Comparison of ENCODE assay signal across 26 cellular contexts in genomic region chr2:119710281-119710680, GRCh38. TPM values are rescaled to one million over a fixed set of nuclear protein-coding genes. Genes with fewer than 3 reads are reported as not detected.
A peak's percentile ranks its signal among the peaks of the same experiment; 100 is the strongest.
DNase-seq lines count a peak whose midpoint lies in the region; ATAC-seq and TF ChIP-seq lines count a peak whose summit lies in the region.
"Had no signal": no experiment of that assay in that cellular context is flagged by ENCODE, and none has a peak within 500 bp of the region (broad histone marks: within the 10 kb centered on the region; RNA-seq: fewer than 3 reads in every experiment).

No MANE protein-coding gene starts in this region.

- H3K36me3 ChIP-seq in A673 (ENCODE audit: insufficient read depth, low read length, poor library complexity, severe bottlenecking): no peaks in the 10 kb centered on the region
- H3K36me3 ChIP-seq: BE2C, HAP-1 had no signal

- ATAC-seq in naive thymus-derived CD8-positive, alpha-beta T cell: no peak
- ATAC-seq: T-cell had no signal

- H3K9me3 Mint-ChIP-seq in naive thymus-derived CD8-positive, alpha-beta T cell: peaks cover 0 to 4% (median 0%) of the 10 kb centered on the region in 9 donors
- H3K9me3 Mint-ChIP-seq: CD4-positive, alpha-beta T cell; T-cell had no signal

- no TSS peak for BruUV-seq in A673 (replicated peaks; lab: Mats Ljungman, UMichigan)

- H3K4me3 Mint-ChIP-seq in naive thymus-derived CD8-positive, alpha-beta T cell: no peak overlapping the region
- H3K4me3 Mint-ChIP-seq: CD4-positive, alpha-beta T cell; T-cell had no signal

- H3K27ac Mint-ChIP-seq in naive thymus-derived CD8-positive, alpha-beta T cell: no peak overlapping the region
- H3K27ac Mint-ChIP-seq: CD4-positive, alpha-beta T cell; T-cell had no signal

- POLR2A ChIA-PET in A673 (lab: Charles Lee; ENCODE audit: low non-redundant PET): no interaction called here
- POLR2A ChIA-PET in naive thymus-derived CD8-positive, alpha-beta T cell (lab: Charles Lee): interaction anchor here (0.7 kb wide), 1 partner anchor 437 kb away, joined by 4 read pairs; no protein-coding TSS in a partner anchor

- no peaks in the 10 kb centered on the region for H3K9me3 ChIP-seq in A673 (ENCODE audit: low read depth, low read length, poor library complexity, severe bottlenecking)
- H3K9me3 ChIP-seq: BE2C, HAP-1 had no signal

- H3K27me3 Mint-ChIP-seq in naive thymus-derived CD8-positive, alpha-beta T cell: peaks cover 0 to 4% (median 2%) of the 10 kb centered on the region in 5 donors
- H3K27me3 Mint-ChIP-seq: CD4-positive, alpha-beta T cell had no signal

- CTCF ChIA-PET in A673 (lab: Charles Lee): no interaction called here

- H3K4me1 ChIP-seq in A673 (ENCODE audit: insufficient read depth, low read length, poor library complexity, severe bottlenecking): no peaks in the 10 kb centered on the region
- H3K4me1 ChIP-seq: BE2C, HAP-1 had no signal

- peaks cover under 1 to 4% (median 2%) of the 10 kb centered on the region in 3 donors for H3K36me3 Mint-ChIP-seq in naive thymus-derived CD8-positive, alpha-beta T cell

- no peaks in the 10 kb centered on the region for H3K4me1 Mint-ChIP-seq in naive thymus-derived CD8-positive, alpha-beta T cell
- H3K4me1 Mint-ChIP-seq: T-cell had no signal

- peak; percentile 11 for DNase-seq in DMS 273 (lab: John Stamatoyannopoulos, UW; ENCODE audit: unreplicated experiment)
- no peak for DNase-seq in DMS 273 treated with DMSO at 0.1 percent for 48 hours (lab: John Stamatoyannopoulos, UW)
- peak; percentile 41 for DNase-seq in A673 (ENCODE audit: low spot score)
- DNase-seq in NAMALWA (ENCODE audit: low spot score): peak; percentile 11
- peak; percentile 15 for DNase-seq in NCI-H69 (lab: John Stamatoyannopoulos, UW)
- no peak for DNase-seq in CD1c-positive myeloid dendritic cell (ENCODE audit: extremely low spot score)
- no peak for DNase-seq in naive thymus-derived CD8-positive, alpha-beta T cell
- DNase-seq in HuH-7.5 (ENCODE audit: low spot score): no peak
- DNase-seq: ACHN; BE2C; CD4-positive, alpha-beta T cell; DMS79; GF-D8; GOT3; IMR-90; NCI-H1092; NCI-H1436; NCI-H2029; NCI-H226; NCI-H510A treated with DMSO at 0.1 percent for 48 hours; RPMI8226; SHP77; T-cell had no signal

- H3K27ac ChIP-seq in A673 (ENCODE audit: low read depth, low read length, poor library complexity, severe bottlenecking): no peak overlapping the region
- H3K27ac ChIP-seq: 22Rv1, KMS-11 had no signal

- no peak for TF ChIP-seq CTCF in A673 (conservative IDR thresholded peaks at IDR 0.05; ENCODE audit: low read depth, low read length)

- H3K4me3 ChIP-seq in A673 (ENCODE audit: low read depth, low read length, poor library complexity, severe bottlenecking): no peak overlapping the region
- H3K4me3 ChIP-seq: HAP-1 had no signal

- H3K27me3 ChIP-seq in A673 (replicated peaks; ENCODE audit: insufficient read depth, low read depth, low read length, poor library complexity): no peaks in the 10 kb centered on the region
- H3K27me3 ChIP-seq: BE2C had no signal

- intact Hi-C loops in A673 (cut with micrococcal nuclease; ENCODE audit: unreplicated experiment): no loop called here

RNA-seq across cellular contexts. Expression of gene TMEM177, which starts 31.3 kb away (rescaled TPM):
- total RNA-seq in A673 (2021): 20.3 and 24.6 TPM in 2 replicates
- 10 to 100 TPM; 17.8 to 18.3 TPM for total RNA-seq in naive thymus-derived CD8-positive, alpha-beta T cell
- polyA plus RNA-seq in naive thymus-derived CD8-positive, alpha-beta T cell: 10 to 100 TPM; 10.2 to 18.2 (median 15.5) TPM

RNA-seq across cellular contexts. Expression of gene PTPN4, which starts 49.4 kb away (rescaled TPM):
- total RNA-seq in A673 (2021): 42.2 and 51.5 TPM in 2 replicates
- total RNA-seq in naive thymus-derived CD8-positive, alpha-beta T cell: 100 to 1,000 TPM; 120 to 124 TPM
- 100 to 1,000 TPM in 1 of 3 donors, 10 to 100 TPM in 2; 79.4 to 111 (median 93.0) TPM for polyA plus RNA-seq in naive thymus-derived CD8-positive, alpha-beta T cell

Comparison
In these comparisons a context has a peak if more than half of its experiments do, and no peak if none do; other contexts are left out.
1. DNase-seq: peak in DMS 273 (single experiment), A673 (single experiment), NAMALWA (single experiment) and NCI-H69 (single experiment); none in DMS 273 treated with DMSO at 0.1 percent for 48 hours (single experiment), CD1c-positive myeloid dendritic cell (single experiment), naive thymus-derived CD8-positive, alpha-beta T cell (0 of 10) and HuH-7.5 (single experiment).